ENCODE assay signal across 12 cellular contexts in the genomic region with DNA sequence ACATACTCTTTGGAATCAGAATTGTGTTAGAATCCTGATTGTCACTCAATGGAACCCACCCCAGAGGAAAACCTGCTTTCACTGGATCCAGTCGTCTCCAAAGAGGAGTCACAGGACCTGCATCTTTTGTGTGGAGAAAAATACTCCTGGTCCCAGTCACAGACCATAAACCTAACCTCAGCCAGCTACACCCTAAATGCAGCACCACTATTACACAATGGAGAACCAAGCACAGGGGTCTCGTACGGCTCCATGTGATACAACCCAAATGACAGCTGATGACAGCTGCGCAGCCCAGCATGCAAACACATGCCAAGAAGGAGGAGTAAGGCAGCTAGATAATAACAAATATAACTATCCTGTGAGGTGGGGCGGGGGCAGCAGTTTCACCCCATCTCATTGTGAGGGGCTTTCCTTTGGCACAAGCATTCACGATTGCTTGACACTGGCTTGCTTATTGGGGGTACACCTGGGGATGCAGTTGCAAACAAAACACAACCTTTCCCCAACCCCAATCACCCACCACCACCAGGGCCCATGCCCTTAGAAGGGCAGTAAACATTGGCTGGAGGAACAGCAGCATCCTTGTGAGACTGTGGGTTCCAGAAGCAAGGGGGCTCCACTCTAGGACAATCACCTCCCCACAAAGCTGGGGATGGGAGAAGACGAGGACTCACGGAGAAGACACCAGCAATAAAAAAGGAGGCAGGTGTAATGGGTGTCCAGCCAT. TPM values are rescaled to one million over a fixed set of nuclear protein-coding genes. Genes with fewer than 3 reads are reported as not detected.
DNase-seq lines count a peak whose midpoint lies in the region; ATAC-seq and TF ChIP-seq lines count a peak whose summit lies in the region.
"Had no signal": no experiment of that assay in that cellular context is flagged by ENCODE, and none has a peak within 500 bp of the region (broad histone marks: within the 10 kb centered on the region; RNA-seq: fewer than 3 reads in every experiment).

No MANE protein-coding gene starts in this region.

- H3K27me3 Mint-ChIP-seq in MCF 10A (ENCODE audit: insufficient read depth, unreplicated experiment): no peaks in the 10 kb centered on the region

- H3K9ac ChIP-seq in mammary epithelial cell (ENCODE audit: insufficient read depth, low read length): no peak overlapping the region

- H3K27ac ChIP-seq in mammary epithelial cell (ENCODE audit: insufficient read depth, low read depth, low read length) (no peak overlapping the region), SJCRH30 (no peak overlapping the region)

- peaks cover 56% of the 10 kb centered on the region for H3K4me1 Mint-ChIP-seq in MCF 10A (ENCODE audit: insufficient read depth, unreplicated experiment)

- H3K4me3 ChIP-seq in mammary epithelial cell (replicated peaks in 1 of 3; ENCODE audit: insufficient read depth in 1 of 3, low read depth in 2 of 3, low read length in 3 of 3): no peak overlapping the region
- no peak overlapping the region for H3K4me3 ChIP-seq in SJCRH30

- no peaks in the 10 kb centered on the region for H3K9me3 Mint-ChIP-seq in MCF 10A (ENCODE audit: unreplicated experiment)

- POLR2A ChIA-PET in MCF 10A (lab: Yijun Ruan, JAX): interaction anchor here (7.5 kb wide), 1 partner anchor 51 kb away, joined by 227 read pairs; a partner anchor contains a TSS

- no peak overlapping the region for H2AFZ ChIP-seq in mammary epithelial cell (ENCODE audit: low read depth, low read length)

- CTCF ChIA-PET in MCF 10A (lab: Yijun Ruan, JAX) (interaction anchor here (0.5 to 0.9 kb wide), 2 partner anchors 147 to 1097 kb away, joined by 3 read pairs; no protein-coding TSS in a partner anchor), mammary epithelial cell (lab: Charles Lee; ENCODE audit: low non-redundant PET) (no interaction called here)

- no peak overlapping the region for H3K4me2 ChIP-seq in mammary epithelial cell (ENCODE audit: insufficient read depth, low read depth, low read length)

- peaks cover 21% of the 10 kb centered on the region for H3K79me2 ChIP-seq in mammary epithelial cell (ENCODE audit: insufficient read depth, low read length)

- ATAC-seq in HG03442 (IDR thresholded peaks at IDR 0.05; ENCODE audit: unreplicated experiment) (no peak), Right ventricle myocardium inferior (no peak)

- H3K36me3 ChIP-seq in mammary epithelial cell (ENCODE audit: insufficient read depth, low read length) (no peaks in the 10 kb centered on the region), SJCRH30 (no peaks in the 10 kb centered on the region)

- intact Hi-C loops in MCF 10A (cut with micrococcal nuclease) (loop anchor here (5.0 kb wide), 1 partner anchor 173 kb away; no protein-coding TSS in a partner anchor), mammary epithelial cell (cut with micrococcal nuclease) (loop anchor here (5.0 kb wide), 2 partner anchors 63 to 147 kb away; no protein-coding TSS in a partner anchor), Right ventricle myocardium inferior (cut with DNase I) (no loop called here)

- H4K20me1 ChIP-seq in mammary epithelial cell (ENCODE audit: insufficient read depth, low read length): no peaks in the 10 kb centered on the region

- H3K4me1 ChIP-seq in mammary epithelial cell (ENCODE audit: insufficient read depth, low read length) (peaks cover 43% of the 10 kb centered on the region), SJCRH30 (0 out of 2 replicates have a peak, but pooled peaks cover 4% of the 10 kb centered on the region)

- in situ Hi-C loops in mammary epithelial cell (cut with MboI; ENCODE audit: low sequenced_read_pairs in 2 of 2): no loop called here

- H3K27me3 ChIP-seq in mammary epithelial cell (ENCODE audit: insufficient read depth, low read length): no peaks in the 10 kb centered on the region
- no peaks in the 10 kb centered on the region for H3K27me3 ChIP-seq in SJCRH30

- H3K4me3 Mint-ChIP-seq in MCF 10A (ENCODE audit: unreplicated experiment): no peak overlapping the region

- dilution Hi-C loops in mammary epithelial cell (cut with HindIII; ENCODE audit: low sequenced_read_pairs): no loop called here

- H3K9me3 ChIP-seq in mammary epithelial cell (replicated peaks; ENCODE audit: insufficient read depth, low read length) (no peaks in the 10 kb centered on the region), SJCRH30 (replicated peaks) (no peaks in the 10 kb centered on the region)

- BruUV-seq in MCF 10A (replicated peaks; lab: Mats Ljungman, UMichigan): no TSS peak
- no TSS peak for BruUV-seq in mammary epithelial cell (replicated peaks; lab: Mats Ljungman, UMichigan)

- H3K36me3 Mint-ChIP-seq in MCF 10A (ENCODE audit: insufficient read depth, unreplicated experiment): peaks cover 6% of the 10 kb centered on the region

- DNase-seq in MCF 10A (ENCODE audit: unreplicated experiment) (no peak), mammary epithelial cell (no peak), SJCRH30 (peak; percentile 10 to 42), mesenteric fat pad (ENCODE audit: low spot score) (peak; percentile 59), inferior parietal cortex (ENCODE audit: extremely low spot score) (no peak), Right ventricle myocardium inferior (ENCODE audit: missing footprints) (no peak)
- DNase-seq: DMS79, NCI-H1105, NCI-H1694, NCI-H2227 treated with DMSO at 0.1 percent for 48 hours, NCI-H524 had no signal

- H3K27ac Mint-ChIP-seq in MCF 10A (ENCODE audit: low read depth, unreplicated experiment): peak overlapping the region; percentile 70

- WGBS in mammary epithelial cell (ENCODE audit: low coverage, missing lambda C conversion rate): 98% methylated on average over 8 of the region's 8 CpGs

- TF ChIP-seq CTCF in MCF 10A (IDR thresholded peaks at IDR 0.05; ENCODE audit: unreplicated experiment): no peak
- no peak for TF ChIP-seq CTCF in mammary epithelial cell (conservative IDR thresholded peaks at IDR 0.05 in 1 of 2, IDR thresholded peaks at IDR 0.05 in 1 of 2; ENCODE audit: extremely low read depth in 1 of 2, insufficient read depth in 1 of 2, low read depth in 1 of 2, low read length in 2 of 2)

RNA-seq across cellular contexts. Expression of a gene that starts 51.5 kb away (rescaled TPM):
- total RNA-seq in MCF 10A (2022) (9.4 and 12.0 TPM in 2 replicates), mammary epithelial cell (1 to 10 TPM in 1 of 2 donors, under 1 TPM in 1; 0.33 to 4.9 TPM), mesenteric fat pad (3.3 TPM), Right ventricle myocardium inferior (1.7 TPM)
- 3.7 TPM for polyA plus RNA-seq in mammary epithelial cell
- polyA minus RNA-seq in mammary epithelial cell: 10.7 TPM
- total RNA-seq in SJCRH30 (2014; rRNA removed; shearing (Covaris generic)): 1.3 and 1.5 TPM in 2 replicates

Comparison
In these comparisons a context has a peak if more than half of its experiments do, and no peak if none do; other contexts are left out.
1. DNase-seq: peak in SJCRH30 (2 of 2) and mesenteric fat pad (single experiment); none in MCF 10A (single experiment), mammary epithelial cell (single experiment), inferior parietal cortex (single experiment) and Right ventricle myocardium inferior (single experiment).